Comparison of ENCODE assay signal across 8 cellular contexts in the genomic region with DNA sequence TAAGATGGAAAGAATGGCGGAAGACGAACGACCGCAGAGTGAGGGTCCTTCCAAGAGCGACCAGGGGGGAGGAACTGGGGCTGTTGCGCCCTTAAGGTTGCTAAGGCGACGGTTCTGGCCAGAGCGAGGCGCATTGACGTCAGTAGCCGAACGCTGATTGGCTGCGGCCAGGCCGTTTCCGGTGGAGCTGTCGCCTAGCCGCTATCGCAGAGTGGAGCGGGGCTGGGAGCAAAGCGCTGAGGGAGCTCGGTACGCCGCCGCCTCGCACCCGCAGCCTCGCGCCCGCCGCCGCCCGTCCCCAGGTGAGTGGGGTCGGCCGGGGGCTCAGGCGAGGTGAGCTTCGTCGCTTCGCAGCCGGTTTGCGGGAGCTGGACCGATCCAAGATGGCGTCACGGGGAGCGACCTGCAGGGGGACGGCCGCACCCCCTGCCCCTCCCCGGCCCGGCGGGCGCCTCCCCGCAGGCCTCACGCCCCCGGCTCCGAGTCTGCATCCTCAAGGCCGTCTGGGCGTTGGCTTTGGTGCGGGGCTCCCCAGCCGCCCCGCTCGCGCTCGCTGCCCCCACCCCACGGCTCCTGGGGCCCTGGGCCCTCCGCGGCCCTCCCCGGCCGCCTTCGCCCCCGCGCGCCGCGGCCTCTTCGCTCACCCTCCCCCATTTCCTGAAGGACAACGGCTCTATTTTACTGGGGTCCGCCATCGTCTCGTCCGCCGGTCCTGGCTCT. TPM values are rescaled to one million over a fixed set of nuclear protein-coding genes. Genes with fewer than 3 reads are reported as not detected.
DNase-seq lines count a peak whose midpoint lies in the region; TF ChIP-seq lines count a peak whose summit lies in the region.

A gene (plus strand): TSS at position 184 of the 720 bp plus-strand sequence. CDS start 2,970 bp downstream, outside the sequence.

- no peaks in the 10 kb centered on the region for H3K27me3 ChIP-seq in neural progenitor cell
- no peaks in the 10 kb centered on the region for H3K27me3 ChIP-seq in stomach smooth muscle (ENCODE audit: control insufficient read depth in 1 of 2, insufficient read depth in 2 of 2, low read length in 2 of 2)

- TF ChIP-seq CTCF in HFFc6 (IDR thresholded peaks at IDR 0.05): peak; percentile 10; the same call in 1 of the 2 replicates
- TF ChIP-seq CTCF in neural progenitor cell (IDR thresholded peaks at IDR 0.05): peak; percentile 5

- in situ Hi-C loops in SK-MEL-5 (cut with HindIII; ENCODE audit: low pct_unique_long_range_greater_than_20kb, low sequenced_read_pairs): no loop called here

- H3K27ac Mint-ChIP-seq in HFFc6 (peak within 1 kb of the TSS; percentile 100), neural progenitor cell (peak within 1 kb of the TSS; percentile 100)

- H3K9me3 Mint-ChIP-seq in HFFc6 (no peaks in the 10 kb centered on the region), neural progenitor cell (peaks cover 3% of the 10 kb centered on the region)

- H3K27me3 Mint-ChIP-seq in HFFc6 (ENCODE audit: insufficient read depth) (peaks cover 3% of the 10 kb centered on the region; the same call in 1 of the 2 replicates), neural progenitor cell (ENCODE audit: insufficient read depth, low read depth) (peaks cover 7% of the 10 kb centered on the region)

- peaks cover 52% of the 10 kb centered on the region for H3K79me2 ChIP-seq in neural progenitor cell (ENCODE audit: low read depth)

- H3K27ac ChIP-seq in neural progenitor cell: peak within 1 kb of the TSS; percentile 93
- H3K27ac ChIP-seq in stomach smooth muscle (ENCODE audit: low read length): peak within 1 kb of the TSS; percentile 99

- H3K9me3 ChIP-seq in neural progenitor cell (ENCODE audit: low read depth) (no peaks in the 10 kb centered on the region), stomach smooth muscle (ENCODE audit: control insufficient read depth in 2 of 2, low read length in 2 of 2) (no peaks in the 10 kb centered on the region)

- H2AFZ ChIP-seq in neural progenitor cell (replicated peaks): peak within 1 kb of the TSS; percentile 96

- peak; percentile 88 for DNase-seq in GM04504 (ENCODE audit: low read depth)
- peak; percentile 88 for DNase-seq in HFFc6
- peak; percentile 95 for DNase-seq in NAMALWA (ENCODE audit: low spot score)
- DNase-seq in SK-MEL-5 (ENCODE audit: low read depth, low spot score): peak; percentile 99
- peak; percentile 91 for DNase-seq in activated naive CD4-positive, alpha-beta T cell treated with Interleukin-2 at 50 U/mL for 16 hours
- peak; percentile 90 for DNase-seq in foreskin melanocyte
- peak; percentile 98 for DNase-seq in neural progenitor cell (ENCODE audit: low spot score)

- peaks cover 20% of the 10 kb centered on the region for H3K36me3 ChIP-seq in neural progenitor cell
- H3K36me3 ChIP-seq in stomach smooth muscle (ENCODE audit: control insufficient read depth in 2 of 2, insufficient read depth in 2 of 2, low read length in 2 of 2): peaks cover 3 to 5% of the 10 kb centered on the region in 2 donors

- H3K4me1 ChIP-seq in neural progenitor cell (peaks cover 21% of the 10 kb centered on the region), stomach smooth muscle (ENCODE audit: control insufficient read depth, insufficient read depth, low read length) (peaks cover 4% of the 10 kb centered on the region)

- peak within 1 kb of the TSS; percentile 84 for H3K4me2 ChIP-seq in neural progenitor cell

- peaks cover 26% of the 10 kb centered on the region for H4K20me1 ChIP-seq in neural progenitor cell (ENCODE audit: low read depth)

- peaks cover 24% of the 10 kb centered on the region for H3F3A ChIP-seq in neural progenitor cell (ENCODE audit: low read depth)

- H3K9ac ChIP-seq in neural progenitor cell (peak within 1 kb of the TSS; percentile 83), stomach smooth muscle (ENCODE audit: low read length in 2 of 2) (peak within 1 kb of the TSS; percentile 96 to 97)

- peak within 1 kb of the TSS; percentile 96 for H3K4me3 ChIP-seq in neural progenitor cell
- peak within 1 kb of the TSS; percentile 98 for H3K4me3 ChIP-seq in stomach smooth muscle (ENCODE audit: low read length in 2 of 2)

- H3K4me3 Mint-ChIP-seq in HFFc6 (peak within 1 kb of the TSS; percentile 98), neural progenitor cell (peak within 1 kb of the TSS; percentile 100)

- H3K36me3 Mint-ChIP-seq in HFFc6 (ENCODE audit: low read depth) (peaks cover 32% of the 10 kb centered on the region), neural progenitor cell (peaks cover 20% of the 10 kb centered on the region)

- H3K4me1 Mint-ChIP-seq in HFFc6 (ENCODE audit: low read depth) (peaks cover 45% of the 10 kb centered on the region), neural progenitor cell (peaks cover 38% of the 10 kb centered on the region)

RNA-seq across cellular contexts. Expression of the gene that starts here (rescaled TPM):
- total RNA-seq in HFFc6 (2021; fragmentation: NEBNext Ultra II Directional; extraction: Animal tissue kit (Norgen Biotek cat#: 25700)): 100 to 1,000 TPM; 265 to 302 (median 292) TPM
- 974 and 1,047 TPM in 2 replicates for total RNA-seq in SK-MEL-5 (2014; rRNA removed; shearing (Covaris generic))
- polyA plus RNA-seq in SK-MEL-5 (2015; cell fraction: cytosol; rRNA removed): 806 and 839 TPM in 2 replicates
- 667 and 709 TPM in 2 replicates for polyA plus RNA-seq in SK-MEL-5 (2015; cell fraction: nucleus; rRNA removed)
- total RNA-seq in neural progenitor cell (ENCODE audit: low replicate concordance): 155 and 168 TPM in 2 replicates

Comparison
In these comparisons a context has a peak if more than half of its experiments do, and no peak if none do; other contexts are left out.
1. Peak in every context shown above with its lines: DNase-seq, H3K4me3 ChIP-seq and H3K27ac ChIP-seq.